In genomic region chr21:25733859-25734653, GRCh38 we compare ENCODE assay signal across 8 cellular contexts. TPM values are rescaled to one million over a fixed set of nuclear protein-coding genes. Genes with fewer than 3 reads are reported as not detected.
DNase-seq lines count a peak whose midpoint lies in the region; ATAC-seq and TF ChIP-seq lines count a peak whose summit lies in the region.

No MANE protein-coding gene starts in this region.

- peak overlapping the region; percentile 89 for H3K4me2 ChIP-seq in IMR-90 (ENCODE audit: low read depth, low read length)

- H3K4me1 Mint-ChIP-seq in activated B cell treated with CpG ODN at 0.5 μM for 24 hours (peaks cover 52% of the 10 kb centered on the region), endodermal cell (peaks cover 18% of the 10 kb centered on the region)

- peak overlapping the region; percentile 52 for H3K23ac ChIP-seq in IMR-90 (ENCODE audit: low read depth, low read length)

- H3K36me3 Mint-ChIP-seq in activated B cell treated with CpG ODN at 0.5 μM for 24 hours (ENCODE audit: low read depth) (peaks cover 40% of the 10 kb centered on the region), endodermal cell (ENCODE audit: low read depth) (peaks cover 12% of the 10 kb centered on the region)

- peak overlapping the region; percentile 100 for H3K27ac Mint-ChIP-seq in activated B cell treated with CpG ODN at 0.5 μM for 24 hours
- H3K27ac Mint-ChIP-seq in endodermal cell, result peak overlapping the region; percentile 100

- TF ChIP-seq POLR2A in IMR-90 (IDR thresholded peaks at IDR 0.05; ENCODE audit: low read depth, low read length), result no peak; the same call in 1 of the 2 replicates
- TF ChIP-seq POLR2A in testis (IDR thresholded peaks at IDR 0.05), result no peak

- H3K36me3 ChIP-seq in IMR-90 (ENCODE audit: control insufficient read depth, insufficient read depth, low read length) (peaks cover 11% of the 10 kb centered on the region), endodermal cell (ENCODE audit: control insufficient read depth, insufficient read depth, low read length) (peaks cover 22% of the 10 kb centered on the region), mucosa of descending colon (ENCODE audit: low read depth) (peaks cover 3% of the 10 kb centered on the region), testis (ENCODE audit: low read depth, missing control alignments) (no peaks in the 10 kb centered on the region)

- no peaks in the 10 kb centered on the region for H3K9me1 ChIP-seq in IMR-90 (ENCODE audit: insufficient read depth, low read length)

- H3K79me1 ChIP-seq in IMR-90 (ENCODE audit: low read depth in 1 of 2, low read length in 2 of 2), result peaks cover 10 to 37% of the 10 kb centered on the region in 2 experiments

- H3K4ac ChIP-seq in IMR-90 (ENCODE audit: low read depth, low read length), result peak overlapping the region; percentile 78

- no peak overlapping the region for H2AK5ac ChIP-seq in IMR-90 (ENCODE audit: low read depth, low read length)

- peak overlapping the region; percentile 96 for H3K27ac ChIP-seq in IMR-90 (ENCODE audit: insufficient read depth, low read length)
- peak overlapping the region; percentile 82 for H3K27ac ChIP-seq in endodermal cell (ENCODE audit: low read depth, low read length)
- H3K27ac ChIP-seq in testis, result peak overlapping the region; percentile 96 to 99

- DNase-seq in EH (ENCODE audit: low read depth), result peak; percentile 44
- peak; percentile 35 for DNase-seq in IMR-90
- DNase-seq in activated B cell treated with CpG ODN at 0.5 μM for 24 hours, result no peak
- no peak for DNase-seq in endodermal cell
- peak in 1 of 3 donors; percentile 36 for DNase-seq in mucosa of descending colon
- DNase-seq in testis, result no peak
- DNase-seq in NCI-H2081 treated with DMSO at 0.1 percent for 48 hours (lab: John Stamatoyannopoulos, UW), result no peak

- peak; percentile 10 for ATAC-seq in GM21381 (IDR thresholded peaks at IDR 0.05; ENCODE audit: unreplicated experiment)
- ATAC-seq in IMR-90 (ENCODE audit: low read depth), result peak; percentile 7
- ATAC-seq in activated B cell treated with CpG ODN at 0.5 μM for 24 hours (ENCODE audit: low read depth), result no peak
- peak; percentile 36 for ATAC-seq in mucosa of descending colon

- H3K9me3 Mint-ChIP-seq in activated B cell treated with CpG ODN at 0.5 μM for 24 hours (no peaks in the 10 kb centered on the region), endodermal cell (no peaks in the 10 kb centered on the region)

- peak overlapping the region; percentile 93 for H3K9ac ChIP-seq in IMR-90 (ENCODE audit: low read depth, low read length)
- peak overlapping the region; percentile 91 for H3K9ac ChIP-seq in endodermal cell (ENCODE audit: extremely low read depth, low read length, poor library complexity, severe bottlenecking)

- H3K4me1 ChIP-seq in IMR-90 (ENCODE audit: control insufficient read depth, insufficient read depth, low read length) (no peaks in the 10 kb centered on the region), endodermal cell (ENCODE audit: control insufficient read depth, insufficient read depth, low read length) (no peaks in the 10 kb centered on the region), mucosa of descending colon (ENCODE audit: low read depth) (peaks cover 28% of the 10 kb centered on the region), testis (peaks cover 17% of the 10 kb centered on the region)

- peaks cover 12% of the 10 kb centered on the region for H4K20me1 ChIP-seq in IMR-90 (ENCODE audit: insufficient read depth, low read length)

- peak overlapping the region; percentile 25; the same call in 1 of the 2 replicates for H3K56ac ChIP-seq in IMR-90 (ENCODE audit: extremely low read depth, insufficient read depth, low read length)

- H3K27me3 Mint-ChIP-seq in activated B cell treated with CpG ODN at 0.5 μM for 24 hours (no peaks in the 10 kb centered on the region), endodermal cell (ENCODE audit: insufficient read depth) (no peaks in the 10 kb centered on the region)

- no peak overlapping the region for H4K5ac ChIP-seq in IMR-90 (ENCODE audit: low read depth, low read length)

- no peak overlapping the region for H2BK15ac ChIP-seq in IMR-90 (ENCODE audit: low read depth, low read length)

- peak overlapping the region; percentile 99 for H2AK9ac ChIP-seq in IMR-90 (replicated peaks; ENCODE audit: low read depth, low read length, poor library complexity)

- H3K14ac ChIP-seq in IMR-90 (replicated peaks; ENCODE audit: low read depth, low read length), result peak overlapping the region; percentile 44; the same call in 1 of the 2 replicates

- H2AFZ ChIP-seq in IMR-90 (replicated peaks; ENCODE audit: low read length, poor library complexity), result peak overlapping the region; percentile 100

- no peak overlapping the region for H2BK20ac ChIP-seq in IMR-90 (ENCODE audit: low read depth, low read length)

- peak overlapping the region; percentile 45 to 82; a peak in 2 of 4 replicates for H4K8ac ChIP-seq in IMR-90 (ENCODE audit: low read depth in 2 of 2, low read length in 2 of 2)

- intact Hi-C loops in IMR-90 (cut with micrococcal nuclease), result loop anchor here (1.0 kb wide), 1 partner anchor 127 kb away; the partner anchor contains the start of gene MRPL39
- intact Hi-C loops in activated B cell treated with CpG ODN at 0.5 μM for 24 hours (cut with micrococcal nuclease), result loop anchor here (1.0 kb wide), 6 partner anchors 26 to 277 kb away; partner anchors contain the start of genes JAM2 and MRPL39
- intact Hi-C loops in mucosa of descending colon (cut with DNase I, micrococcal nuclease), result no loop called here
- intact Hi-C loops in testis (cut with DNase I; ENCODE audit: low total_unique reads), result no loop called here

- BruUV-seq in IMR-90 (replicated peaks; lab: Mats Ljungman, UMichigan), result no TSS peak

- POLR2A ChIA-PET in IMR-90 (lab: Charles Lee; ENCODE audit: unreplicated experiment) (no interaction called here), activated B cell treated with CpG ODN at 0.5 μM for 24 hours (lab: Charles Lee) (interaction anchor here (0.6 to 2.2 kb wide), 6 partner anchors 15 to 1793 kb away, joined by 3 to 25 read pairs (median 4); partner anchors contain the start of genes JAM2 and MRPL39)

- peak overlapping the region; percentile 53 for H3K4me3 ChIP-seq in IMR-90 (ENCODE audit: insufficient read depth, low read depth, low read length)
- peak overlapping the region; percentile 98 for H3K4me3 ChIP-seq in endodermal cell (ENCODE audit: low read length)
- H3K4me3 ChIP-seq in mucosa of descending colon, result peak overlapping the region; percentile 91
- peak overlapping the region; percentile 79 to 98 for H3K4me3 ChIP-seq in testis

- no peak for TF ChIP-seq RAD21 in IMR-90 (IDR thresholded peaks at IDR 0.05; ENCODE audit: low read length)

- CTCF ChIA-PET in IMR-90 (lab: Yijun Ruan, JAX), result interaction anchor here (1.0 kb wide), 1 partner anchor 125 kb away, joined by 3 read pairs; no protein-coding TSS in a partner anchor
- CTCF ChIA-PET in activated B cell treated with CpG ODN at 0.5 μM for 24 hours (lab: Charles Lee), result interaction anchor here (1.2 to 1.8 kb wide), 3 partner anchors 126 to 436 kb away, joined by 3 to 11 read pairs (median 3); partner anchors contain the start of gene APP

- no peak for TF ChIP-seq CTCF in IMR-90 (conservative IDR thresholded peaks at IDR 0.05; ENCODE audit: low read depth, low read length)
- no peak for TF ChIP-seq CTCF in activated B cell treated with CpG ODN at 0.5 μM for 24 hours (IDR thresholded peaks at IDR 0.05)
- TF ChIP-seq CTCF in endodermal cell (conservative IDR thresholded peaks at IDR 0.05), result no peak
- no peak for TF ChIP-seq CTCF in mucosa of descending colon (IDR thresholded peaks at IDR 0.05)
- TF ChIP-seq CTCF in testis (IDR thresholded peaks at IDR 0.05), result no peak

- peak overlapping the region; percentile 100 for H3K4me3 Mint-ChIP-seq in activated B cell treated with CpG ODN at 0.5 μM for 24 hours
- H3K4me3 Mint-ChIP-seq in endodermal cell, result peak overlapping the region; percentile 97

- H3K18ac ChIP-seq in IMR-90 (ENCODE audit: low read depth, low read length), result no peak overlapping the region

- no peaks in the 10 kb centered on the region for H3K27me3 ChIP-seq in IMR-90 (ENCODE audit: control insufficient read depth, insufficient read depth, low read length)
- no peaks in the 10 kb centered on the region for H3K27me3 ChIP-seq in endodermal cell (ENCODE audit: control insufficient read depth, insufficient read depth, low read length, poor library complexity, severe bottlenecking)
- no peaks in the 10 kb centered on the region for H3K27me3 ChIP-seq in testis

- dilution Hi-C loops in IMR-90 (cut with HindIII; ENCODE audit: low sequenced_read_pairs, unreplicated experiment), result no loop called here

- no peaks in the 10 kb centered on the region for H3K9me3 ChIP-seq in IMR-90 (ENCODE audit: control insufficient read depth, insufficient read depth, low read length)
- H3K9me3 ChIP-seq in endodermal cell (ENCODE audit: control insufficient read depth, low read length), result no peaks in the 10 kb centered on the region
- no peaks in the 10 kb centered on the region for H3K9me3 ChIP-seq in mucosa of descending colon
- H3K9me3 ChIP-seq in testis, result no peaks in the 10 kb centered on the region

- peak overlapping the region; percentile 59 for H2BK5ac ChIP-seq in IMR-90 (ENCODE audit: low read depth, low read length, poor library complexity, severe bottlenecking)

- H2BK120ac ChIP-seq in IMR-90 (ENCODE audit: low read depth, low read length), result no peak overlapping the region

- H4K91ac ChIP-seq in IMR-90 (ENCODE audit: insufficient read depth, low read depth, low read length), result no peak overlapping the region

- WGBS in IMR-90 (ENCODE audit: extremely low coverage in 2 of 2, insufficient read length in 1 of 2), 2 experiments, result 10 to 100% methylated on average over 2 to 4 of the region's 30 CpGs
- WGBS in endodermal cell (ENCODE audit: insufficient coverage in 1 of 2, insufficient read length in 1 of 2), 2 experiments, result 9 to 22% methylated on average over 13 to 30 of the region's 30 CpGs
- WGBS in testis, 2 donors, result 1 to 4% methylated on average over 12 to 30 of the region's 30 CpGs

- in situ Hi-C loops in IMR-90 (cut with MboI; ENCODE audit: low sequenced_read_pairs), result no loop called here

RNA-seq across cellular contexts. Expression of gene ATP5PF, which starts 0.6 kb away (rescaled TPM):
- total RNA-seq in IMR-90 (2012; rRNA removed) (74.7 and 76.0 TPM in 2 replicates), activated B cell treated with CpG ODN at 0.5 μM for 24 hours (73.9 and 78.3 TPM in 2 replicates), endodermal cell (100 to 1,000 TPM; 126 to 131 TPM), mucosa of descending colon (100 to 1,000 TPM; 159 to 215 (median 205) TPM), testis (100 to 1,000 TPM; 120 to 125 TPM)
- polyA plus RNA-seq in IMR-90 (2012; rRNA removed) (190 TPM in 2 replicates), testis (ENCODE audit: insufficient read depth, low read depth, low replicate concordance) (254 TPM)
- polyA plus RNA-seq in IMR-90 (2012; cell fraction: cytosol; rRNA removed), result 78.8 and 87.5 TPM in 2 replicates
- 11.2 and 54.5 TPM in 2 replicates for polyA plus RNA-seq in IMR-90 (2012; cell fraction: nucleus; rRNA removed; ENCODE audit: low replicate concordance)
- 211 TPM for polyA plus RNA-seq in endodermal cell (2013, experiment 1 of 2)
- polyA plus RNA-seq in endodermal cell (2013, experiment 2 of 2), result 212 TPM

RNA-seq across cellular contexts. Expression of gene GABPA, which starts 0.7 kb away (rescaled TPM):
- total RNA-seq in IMR-90 (2012; rRNA removed) (17.0 and 26.4 TPM in 2 replicates), activated B cell treated with CpG ODN at 0.5 μM for 24 hours (31.3 and 34.6 TPM in 2 replicates), endodermal cell (10 to 100 TPM; 30.4 to 35.3 TPM), mucosa of descending colon (10 to 100 TPM; 21.9 to 26.5 (median 24.8) TPM), testis (10 to 100 TPM; 27.3 TPM)
- polyA plus RNA-seq in IMR-90 (2012; rRNA removed) (7.3 and 9.0 TPM in 2 replicates), testis (ENCODE audit: insufficient read depth, low read depth, low replicate concordance) (18.6 TPM)
- polyA plus RNA-seq in IMR-90 (2012; cell fraction: cytosol; rRNA removed), result 1.0 and 1.3 TPM in 2 replicates
- polyA plus RNA-seq in IMR-90 (2012; cell fraction: nucleus; rRNA removed; ENCODE audit: low replicate concordance), result 0.71 and 8.4 TPM in 2 replicates
- polyA plus RNA-seq in endodermal cell (2013, experiment 1 of 2), result 32.3 TPM
- polyA plus RNA-seq in endodermal cell (2013, experiment 2 of 2), result 33.4 TPM

Comparison
In these comparisons a context has a peak if more than half of its experiments do, and no peak if none do; other contexts are left out.
1. DNase-seq: peak in EH (single experiment) and IMR-90 (single experiment); none in activated B cell treated with CpG ODN at 0.5 μM for 24 hours (single experiment), endodermal cell (single experiment), testis (single experiment) and NCI-H2081 treated with DMSO at 0.1 percent for 48 hours (single experiment).
2. intact Hi-C loops: an anchor here in IMR-90 (1.0 kb wide) and activated B cell treated with CpG ODN at 0.5 μM for 24 hours (1.0 kb wide); none called in mucosa of descending colon and testis.
3. Peak in every context shown above with its lines, with median percentiles within 50 percentile points of each other: H3K27ac ChIP-seq and H3K4me3 ChIP-seq.